14 cellular contexts compared by ENCODE assay signal in genomic region chrX:102765217-102765616, GRCh38. TPM values are rescaled to one million over a fixed set of nuclear protein-coding genes. Genes with fewer than 3 reads are reported as not detected.
DNase-seq lines count a peak whose midpoint lies in the region; ATAC-seq and TF ChIP-seq lines count a peak whose summit lies in the region.
"Had no signal": no experiment of that assay in that cellular context is flagged by ENCODE, and none has a peak within 500 bp of the region (broad histone marks: within the 10 kb centered on the region; RNA-seq: fewer than 3 reads in every experiment).

No MANE protein-coding gene starts in this region.

- H3K4me3 ChIP-seq in AG10803 (ENCODE audit: low read length), result no peak overlapping the region
- H3K4me3 ChIP-seq in MG63, result no peak overlapping the region
- H3K4me3 ChIP-seq in muscle layer of duodenum (ENCODE audit: low read depth in 1 of 2, low read length in 2 of 2), result no peak overlapping the region

- H3K27ac ChIP-seq in muscle layer of duodenum (ENCODE audit: low read length), result peak overlapping the region; percentile 69

- H3K27me3 ChIP-seq in MG63, result no peaks in the 10 kb centered on the region
- H3K27me3 ChIP-seq in muscle layer of duodenum (ENCODE audit: low read depth, low read length), result no peaks in the 10 kb centered on the region

- DNase-seq in AG10803 (ENCODE audit: low read depth), result peak; percentile 77
- DNase-seq in MG63, result peak; percentile 60
- peak; percentile 17 for DNase-seq in dedifferentiated amniotic fluid mesenchymal stem cell (ENCODE audit: extremely low spot score)
- no peak for DNase-seq in T-helper 1 cell
- DNase-seq in cerebellar cortex (ENCODE audit: low spot score), result no peak
- DNase-seq: activated CD4-positive, alpha-beta T cell treated with anti-CD3 and anti-CD28 coated beads, Interleukin-2, amount 50 U/mL, for 48 hours; activated naive CD4-positive, alpha-beta T cell treated with anti-CD3 and anti-CD28 coated beads, Interleukin-2, amount 10 ng/mL, durations not matched to agents 7 days and 5 days; effector memory CD8-positive, alpha-beta T cell; NCI-H1105; NCI-H69; stimulated activated naive CD8-positive, alpha-beta T cell treated with anti-CD3 and anti-CD28 coated beads, Interleukin-15, Interleukin-2, amounts not matched to agents 100 U/mL and 50 U/mL, for 24 hours had no signal

- H3K36me3 ChIP-seq in MG63 (no peaks in the 10 kb centered on the region), muscle layer of duodenum (ENCODE audit: control insufficient read depth in 1 of 2, insufficient read depth in 2 of 2, low read length in 2 of 2) (no peaks in the 10 kb centered on the region)

- no peak for TF ChIP-seq CTCF in AG10803 (conservative IDR thresholded peaks at IDR 0.05; ENCODE audit: low read length)

- ATAC-seq in GM21526 (IDR thresholded peaks at IDR 0.05; ENCODE audit: low FRiP score, unreplicated experiment) (no peak), GM21528 (IDR thresholded peaks at IDR 0.05; ENCODE audit: low FRiP score, unreplicated experiment) (no peak)
- ATAC-seq: effector memory CD8-positive, alpha-beta T cell; stimulated activated naive CD8-positive, alpha-beta T cell treated with anti-CD3 and anti-CD28 coated beads, Interleukin-15, Interleukin-2, amounts not matched to agents 100 U/mL and 50 U/mL, for 24 hours had no signal

- H3K4me1 ChIP-seq in muscle layer of duodenum (ENCODE audit: control insufficient read depth in 1 of 2, insufficient read depth in 2 of 2, low read length in 2 of 2), result peaks cover 0 to 7% of the 10 kb centered on the region in 2 donors

- H3K9me3 ChIP-seq in MG63 (no peaks in the 10 kb centered on the region), muscle layer of duodenum (ENCODE audit: control insufficient read depth in 1 of 2, low read length in 2 of 2) (no peaks in the 10 kb centered on the region)

RNA-seq across cellular contexts. Expression of gene GPRASP3, which starts 44.7 kb away (rescaled TPM):
- 0.95 and 1.9 TPM in 2 replicates for total RNA-seq in MG63 (2014; rRNA removed; shearing (Covaris generic); ENCODE audit: low replicate concordance)

RNA-seq across cellular contexts. Expression of gene GPRASP2, which starts 53.0 kb away (rescaled TPM):
- 4.3 and 11.3 TPM in 2 replicates for total RNA-seq in MG63 (2014; rRNA removed; shearing (Covaris generic); ENCODE audit: low replicate concordance)

Comparison
In these comparisons a context has a peak if more than half of its experiments do, and no peak if none do; other contexts are left out.
1. DNase-seq: peak in AG10803 (single experiment), MG63 (single experiment) and dedifferentiated amniotic fluid mesenchymal stem cell (single experiment); none in T-helper 1 cell (0 of 5) and cerebellar cortex (single experiment).